Comparison of ENCODE assay signal across 1 cellular context in genomic region chr2:234128606-234129005, GRCh38.
TF ChIP-seq lines count a peak whose summit lies in the region.

No MANE protein-coding gene starts in this region.

TF ChIP-seq in IMR-90, 13 proteins besides CTCF, POLR2A, EP300 and RAD21:
- TF ChIP-seq CEBPB (IDR thresholded peaks at IDR 0.05; ENCODE audit: low read depth, low read length) (no peak), SMC3 (IDR thresholded peaks at IDR 0.05; ENCODE audit: low read depth, low read length) (no peak), NFE2L2 (IDR thresholded peaks at IDR 0.05; ENCODE audit: low read depth, low read length) (no peak), FOS (IDR thresholded peaks at IDR 0.05; ENCODE audit: low read depth, low read length) (no peak), MXI1 (IDR thresholded peaks at IDR 0.05; ENCODE audit: borderline replicate concordance, low read depth, low read length) (no peak), BHLHE40 (IDR thresholded peaks at IDR 0.05; ENCODE audit: low read depth, low read length) (no peak), RFX5 (IDR thresholded peaks at IDR 0.05; ENCODE audit: low read depth, low read length) (no peak), MAZ (IDR thresholded peaks at IDR 0.05; ENCODE audit: borderline replicate concordance, low read depth, low read length) (no peak), USF2 (IDR thresholded peaks at IDR 0.05; ENCODE audit: low read depth, low read length) (no peak), MAFK (IDR thresholded peaks at IDR 0.05; ENCODE audit: low read depth, low read length) (no peak), RCOR1 (IDR thresholded peaks at IDR 0.05; ENCODE audit: insufficient replicate concordance, low read length) (no peak), ELK1 (IDR thresholded peaks at IDR 0.05; ENCODE audit: borderline replicate concordance, low read depth, low read length) (no peak), CHD1 (IDR thresholded peaks at IDR 0.05; ENCODE audit: low read depth, low read length) (no peak)
TF ChIP-seq in IMR-90: peak in this region for 0.
